1 cellular context compared by ENCODE assay signal in genomic region chr13:75372517-75372916, GRCh38.
TF ChIP-seq lines count a peak whose summit lies in the region.

No MANE protein-coding gene starts in this region.

TF ChIP-seq in HepG2, 621 proteins besides CTCF, POLR2A, EP300 and RAD21 (continued from another document):
- TF ChIP-seq NAIF1 (CRISPR knock-in tag; IDR thresholded peaks at IDR 0.05; ENCODE audit: borderline replicate concordance) = no peak
- no peak for TF ChIP-seq NFIC (IDR thresholded peaks at IDR 0.05; ENCODE audit: low read length)
- TF ChIP-seq ARID4A (CRISPR knock-in tag; IDR thresholded peaks at IDR 0.05; ENCODE audit: borderline replicate concordance) = no peak
- TF ChIP-seq RORA (CRISPR knock-in tag; IDR thresholded peaks at IDR 0.05) = no peak
- TF ChIP-seq GRHL1 (CRISPR knock-in tag; conservative IDR thresholded peaks at IDR 0.05) = no peak
- no peak for TF ChIP-seq ARID5B (CRISPR knock-in tag; IDR thresholded peaks at IDR 0.05)
- TF ChIP-seq ZNF329 (CRISPR knock-in tag; IDR thresholded peaks at IDR 0.05; ENCODE audit: low read depth) = no peak
- no peak for TF ChIP-seq CSRNP2 (CRISPR knock-in tag; conservative IDR thresholded peaks at IDR 0.05; ENCODE audit: low read depth)
- peak; percentile 65; the same call in 1 of the 2 replicates for TF ChIP-seq SMC3 (IDR thresholded peaks at IDR 0.05; ENCODE audit: low read length)
- no peak for TF ChIP-seq DPF2 (CRISPR knock-in tag; IDR thresholded peaks at IDR 0.05; ENCODE audit: borderline replicate concordance, low read depth)
- TF ChIP-seq MAFK (conservative IDR thresholded peaks at IDR 0.05 in 1 of 2, IDR thresholded peaks at IDR 0.05 in 1 of 2; ENCODE audit: low read length in 2 of 2) = peak; percentile 55 to 75
- TF ChIP-seq TFAP4 (IDR thresholded peaks at IDR 0.05; ENCODE audit: borderline replicate concordance, low read depth) = no peak
- no peak for TF ChIP-seq ZNF678 (CRISPR knock-in tag; IDR thresholded peaks at IDR 0.05)
- no peak for TF ChIP-seq ZMYM2 (CRISPR knock-in tag; IDR thresholded peaks at IDR 0.05)
- no peak for TF ChIP-seq SAP130 (CRISPR knock-in tag; IDR thresholded peaks at IDR 0.05; ENCODE audit: low read depth)
- TF ChIP-seq STAG1 (CRISPR knock-in tag; IDR thresholded peaks at IDR 0.05) = peak; percentile 58
- TF ChIP-seq NFYC (CRISPR knock-in tag; IDR thresholded peaks at IDR 0.05) = no peak
- TF ChIP-seq HNRNPK (IDR thresholded peaks at IDR 0.05; ENCODE audit: low read depth, low read length, poor library complexity, severe bottlenecking) = no peak
- no peak for TF ChIP-seq CEBPB (IDR thresholded peaks at IDR 0.05; ENCODE audit: borderline replicate concordance, low read depth, low read length)
- TF ChIP-seq GMEB1 (CRISPR knock-in tag; IDR thresholded peaks at IDR 0.05; ENCODE audit: borderline replicate concordance) = no peak
- no peak for TF ChIP-seq MBD4 (IDR thresholded peaks at IDR 0.05; ENCODE audit: borderline replicate concordance, low read length)
- TF ChIP-seq ZNF746 (CRISPR knock-in tag; IDR thresholded peaks at IDR 0.05) = no peak
- TF ChIP-seq ZBTB37 (CRISPR knock-in tag; IDR thresholded peaks at IDR 0.05) = no peak
- TF ChIP-seq ZNF672 (CRISPR knock-in tag; IDR thresholded peaks at IDR 0.05) = no peak
- TF ChIP-seq HNRNPUL1 (IDR thresholded peaks at IDR 0.05; ENCODE audit: low read depth, low read length) = no peak
- no peak for TF ChIP-seq PLRG1 (conservative IDR thresholded peaks at IDR 0.05)
- TF ChIP-seq ATF5 (CRISPR knock-in tag; IDR thresholded peaks at IDR 0.05; ENCODE audit: low read depth) = no peak
- peak; percentile 60; the same call in 1 of the 2 replicates for TF ChIP-seq ZNF362 (CRISPR knock-in tag; IDR thresholded peaks at IDR 0.05; ENCODE audit: borderline replicate concordance)
- peak; percentile 69 for TF ChIP-seq MAFF (IDR thresholded peaks at IDR 0.05; ENCODE audit: low read depth, low read length)
- TF ChIP-seq ZNF101 (CRISPR knock-in tag; IDR thresholded peaks at IDR 0.05; ENCODE audit: borderline replicate concordance, low read depth) = no peak
- TF ChIP-seq SUZ12 (IDR thresholded peaks at IDR 0.05; ENCODE audit: low read depth, low read length) = no peak
- TF ChIP-seq ZNF296 (CRISPR knock-in tag; conservative IDR thresholded peaks at IDR 0.05) = no peak
- TF ChIP-seq ZNF44 (CRISPR knock-in tag; IDR thresholded peaks at IDR 0.05) = no peak
- TF ChIP-seq ZNF513 (CRISPR knock-in tag; conservative IDR thresholded peaks at IDR 0.05) = no peak
- TF ChIP-seq MEF2D (CRISPR knock-in tag; IDR thresholded peaks at IDR 0.05) = no peak
- TF ChIP-seq PAWR (CRISPR knock-in tag; IDR thresholded peaks at IDR 0.05; ENCODE audit: borderline replicate concordance) = no peak
- TF ChIP-seq ZNF589 (CRISPR knock-in tag; conservative IDR thresholded peaks at IDR 0.05) = no peak
